9 cellular contexts compared by ENCODE assay signal in genomic region chr3:32334675-32335074, GRCh38. TPM values are rescaled to one million over a fixed set of nuclear protein-coding genes. Genes with fewer than 3 reads are reported as not detected.
A peak's percentile ranks its signal among the peaks of the same experiment; 100 is the strongest.
DNase-seq lines count a peak whose midpoint lies in the region; ATAC-seq and TF ChIP-seq lines count a peak whose summit lies in the region.
"Had no signal": no experiment of that assay in that cellular context is flagged by ENCODE, and none has a peak within 500 bp of the region (broad histone marks: within the 10 kb centered on the region; RNA-seq: fewer than 3 reads in every experiment).

No MANE protein-coding gene starts in this region.

- peak overlapping the region in 1 of 7 donors; percentile 13 for H3K27ac Mint-ChIP-seq in CD14-positive monocyte

- POLR2A ChIA-PET in A673 (lab: Charles Lee; ENCODE audit: low non-redundant PET) = no interaction called here

- H3K4me3 ChIP-seq in A673 (ENCODE audit: low read depth, low read length, poor library complexity, severe bottlenecking) = no peak overlapping the region

- peaks cover 3 to 5% (median 4%) of the 10 kb centered on the region in 3 donors for H3K27me3 Mint-ChIP-seq in CD14-positive monocyte (ENCODE audit: low read depth in 3 of 3)

- no peak for DNase-seq in A673 (ENCODE audit: low spot score)
- DNase-seq in activated T-cell treated with anti-CD3 and anti-CD28 coated beads for 4 hours = peak; percentile 48
- DNase-seq in iris pigment epithelial cell (ENCODE audit: low read depth) = peak; percentile 10
- no peak for DNase-seq in NCI-H1436 (lab: John Stamatoyannopoulos, UW)
- DNase-seq in KG1 (lab: John Stamatoyannopoulos, UW) = no peak
- DNase-seq in CD14-positive monocyte (ENCODE audit: low spot score) = no peak
- DNase-seq: naive B cell had no signal

- no peaks in the 10 kb centered on the region for H3K27me3 ChIP-seq in A673 (replicated peaks; ENCODE audit: insufficient read depth, low read depth, low read length, poor library complexity)

- H3K9me3 ChIP-seq in A673 (ENCODE audit: low read depth, low read length, poor library complexity, severe bottlenecking) = no peaks in the 10 kb centered on the region

- no peaks in the 10 kb centered on the region for H3K4me1 ChIP-seq in A673 (ENCODE audit: insufficient read depth, low read length, poor library complexity, severe bottlenecking)

- no peak for ATAC-seq in GM21515 (IDR thresholded peaks at IDR 0.05; ENCODE audit: unreplicated experiment)

- H3K36me3 Mint-ChIP-seq in CD14-positive monocyte = no peaks in the 10 kb centered on the region
- H3K36me3 Mint-ChIP-seq: naive B cell had no signal

- no peaks in the 10 kb centered on the region for H3K4me1 Mint-ChIP-seq in CD14-positive monocyte
- H3K4me1 Mint-ChIP-seq: naive B cell had no signal

- CTCF ChIA-PET in A673 (lab: Charles Lee) = interaction anchor here (0.7 to 0.8 kb wide), 2 partner anchors 35 to 178 kb away, joined by 3 to 5 read pairs; no protein-coding TSS in a partner anchor

- H3K36me3 ChIP-seq in A673 (ENCODE audit: insufficient read depth, low read length, poor library complexity, severe bottlenecking) = no peaks in the 10 kb centered on the region

- no peak overlapping the region for H3K27ac ChIP-seq in A673 (ENCODE audit: low read depth, low read length, poor library complexity, severe bottlenecking)

- no peak overlapping the region for H3K4me3 Mint-ChIP-seq in CD14-positive monocyte
- H3K4me3 Mint-ChIP-seq: naive B cell had no signal

- BruUV-seq in A673 (replicated peaks; lab: Mats Ljungman, UMichigan) = no TSS peak

- TF ChIP-seq CTCF in A673 (conservative IDR thresholded peaks at IDR 0.05; ENCODE audit: low read depth, low read length) (peak; percentile 39; the same call in 1 of the 2 replicates), LNCAP (IDR thresholded peaks at IDR 0.05) (peak; percentile 46), CD14-positive monocyte (IDR thresholded peaks at IDR 0.05) (no peak)

- intact Hi-C loops in A673 (cut with micrococcal nuclease; ENCODE audit: unreplicated experiment) (no loop called here), CD14-positive monocyte (cut with micrococcal nuclease) (no loop called here)

- no peaks in the 10 kb centered on the region for H3K9me3 Mint-ChIP-seq in CD14-positive monocyte
- H3K9me3 Mint-ChIP-seq: naive B cell had no signal

RNA-seq across cellular contexts. Expression of gene CMTM7, which starts 57.0 kb away (rescaled TPM):
- 0.79 TPM in 1 of 2 replicates, not detected in the other for total RNA-seq in A673 (2021)
- polyA plus RNA-seq in CD14-positive monocyte = 100 to 1,000 TPM; 146 to 148 TPM

Comparison
In these comparisons a context has a peak if more than half of its experiments do, and no peak if none do; other contexts are left out.
1. DNase-seq: peak in activated T-cell treated with anti-CD3 and anti-CD28 coated beads for 4 hours (single experiment) and iris pigment epithelial cell (single experiment); none in A673 (single experiment), NCI-H1436 (single experiment), KG1 (single experiment) and CD14-positive monocyte (single experiment).